In genomic region chr1:95551201-95551600, GRCh38 we compare ENCODE assay signal across 34 cellular contexts.
"Had no signal": no experiment of that assay in that cellular context is flagged by ENCODE, and none has a peak within 500 bp of the region (broad histone marks: within the 10 kb centered on the region; RNA-seq: fewer than 3 reads in every experiment).

No MANE protein-coding gene starts in this region.

- H3K9ac ChIP-seq: KMS-11 had no signal

- DNase-seq: Karpas-422, Kasumi-1, MG63, MM.1S, MV-4-11, NCI-H1048, NCI-H1092, NCI-H1092 treated with DMSO at 0.1 percent for 48 hours, NCI-H1105, NCI-H1105 treated with DMSO at 0.1 percent for 48 hours, NCI-H1417, NCI-H1417 treated with DMSO at 0.1 percent for 48 hours, NCI-H1436, NCI-H1436 treated with DMSO at 0.1 percent for 48 hours, NCI-H146, NCI-H1694, NCI-H1694 treated with DMSO at 0.1 percent for 48 hours, NCI-H187, NCI-H187 treated with DMSO at 0.1 percent for 48 hours, NCI-H1930, NCI-H2029, NCI-H2029 treated with DMSO at 0.1 percent for 48 hours, NCI-H2081, NCI-H2081 treated with DMSO at 0.1 percent for 48 hours, NCI-H2107, NCI-H2171, NCI-H2171 treated with DMSO at 0.1 percent for 48 hours, NCI-H2227 treated with DMSO at 0.1 percent for 48 hours, NCI-H226, NCI-H345, NCI-H446, NCI-H446 treated with DMSO at 0.1 percent for 48 hours, NCI-H510A had no signal

- H3K27ac ChIP-seq: KMS-11 had no signal

- H3K4me3 ChIP-seq: MG63 had no signal

- H3K27me3 ChIP-seq: MG63 had no signal

- H3K4me2 ChIP-seq: KMS-11 had no signal

- H3K36me3 ChIP-seq: MG63 had no signal

- H3K9me3 ChIP-seq: MG63 had no signal
